Comparison of ENCODE assay signal across 29 cellular contexts in genomic region chr7:27459021-27459728, GRCh38.
A peak's percentile ranks its signal among the peaks of the same experiment; 100 is the strongest.
DNase-seq lines count a peak whose midpoint lies in the region; ATAC-seq, FAIRE-seq and TF ChIP-seq lines count a peak whose summit lies in the region.
"Had no signal": no experiment of that assay in that cellular context is flagged by ENCODE, and none has a peak within 500 bp of the region (broad histone marks: within the 10 kb centered on the region; RNA-seq: fewer than 3 reads in every experiment).

No MANE protein-coding gene starts in this region.

- FAIRE-seq in pancreas (lab: Jason Lieb, UNC), result no peak
- FAIRE-seq: H54 had no signal

- CTCF ChIA-PET in MCF 10A (lab: Yijun Ruan, JAX), result interaction anchor here (0.6 kb wide), 1 partner anchor 201 kb away, joined by 3 read pairs; no protein-coding TSS in a partner anchor
- CTCF ChIA-PET in CD8-positive, alpha-beta memory T cell (lab: Charles Lee), result no interaction called here

- BruUV-seq in MCF 10A (replicated peaks; lab: Mats Ljungman, UMichigan), result no TSS peak

- TF ChIP-seq POLR2A in breast epithelium (IDR thresholded peaks at IDR 0.05), result no peak
- no peak for TF ChIP-seq POLR2A in uterus (IDR thresholded peaks at IDR 0.05)

- peak overlapping the region in 1 of 2 donors; percentile 48 for H3K27ac ChIP-seq in breast epithelium
- H3K27ac ChIP-seq in uterus, result peak overlapping the region; percentile 14 to 48
- no peak overlapping the region for H3K27ac ChIP-seq in CD8-positive, alpha-beta memory T cell (ENCODE audit: low read depth, low read length)
- H3K27ac ChIP-seq in pancreas, result no peak overlapping the region
- H3K27ac ChIP-seq: body of pancreas, hepatocyte, neural progenitor cell, psoas muscle, spleen, tibial artery had no signal

- H3K27ac Mint-ChIP-seq in MCF 10A (ENCODE audit: low read depth, unreplicated experiment), result no peak overlapping the region
- no peak overlapping the region for H3K27ac Mint-ChIP-seq in CD8-positive, alpha-beta memory T cell
- H3K27ac Mint-ChIP-seq: activated B cell treated with CpG ODN at 0.5 μM for 24 hours; activated naive CD8-positive, alpha-beta T cell treated with anti-CD3 and anti-CD28 coated beads, Interleukin-2, amount 10 ng/mL, durations not matched to agents 7 days and 5 days; activated T-helper 17 cell treated with anti-CD3 and anti-CD28 coated beads, Interleukin-2, amount 50 U/mL, for 72 hours; effector memory CD8-positive, alpha-beta T cell; neural progenitor cell had no signal

- ATAC-seq in pancreas, result no peak
- no peak for ATAC-seq in HG02763 (IDR thresholded peaks at IDR 0.05; ENCODE audit: unreplicated experiment)
- ATAC-seq: activated T-helper 17 cell treated with anti-CD3 and anti-CD28 coated beads, Interleukin-2, amount 50 U/mL, for 72 hours; body of pancreas; effector memory CD8-positive, alpha-beta T cell had no signal

- DNase-seq in MCF 10A (ENCODE audit: unreplicated experiment) (peak; percentile 14), breast epithelium (ENCODE audit: low spot score in 2 of 2) (no peak), epidermal melanocyte (ENCODE audit: insufficient read length, low spot score) (peak; percentile 42), hepatic stellate cell (ENCODE audit: low spot score) (peak; percentile 28), uterus (peak in 1 of 2 donors; percentile 51), pancreas (no peak)
- no peak for DNase-seq in CD8-positive, alpha-beta memory T cell
- DNase-seq: activated B cell treated with CpG ODN at 0.5 μM for 24 hours; activated CD4-positive, alpha-beta T cell treated with anti-CD3 and anti-CD28 coated beads, Interleukin-2, amount 50 U/mL, for 4 hours; activated CD8-positive, alpha-beta memory T cell treated with anti-CD3 and anti-CD28 coated beads, Interleukin-2, amount 50 U/mL, for 4 hours; activated naive CD8-positive, alpha-beta T cell treated with anti-CD3 and anti-CD28 coated beads, Interleukin-2, amount 10 ng/mL, durations not matched to agents 7 days and 5 days; BE2C; COR-L47; effector memory CD8-positive, alpha-beta T cell; esophagus squamous epithelium; MM.1S; NCI-H1436; NCI-H69; psoas muscle; spleen; stimulated activated CD4-positive, alpha-beta T cell treated with anti-CD3 and anti-CD28 coated beads, Interleukin-4, amount 100 ng/mL, for 1 hour; stimulated activated naive CD4-positive, alpha-beta T cell treated with Interleukin-2 at 50 U/mL for 16 hours; tibial artery had no signal

- POLR2A ChIA-PET in MCF 10A (lab: Yijun Ruan, JAX), result interaction anchor here (0.7 kb wide), 1 partner anchor 54 kb away, joined by 3 read pairs; no protein-coding TSS in a partner anchor
- POLR2A ChIA-PET in CD8-positive, alpha-beta memory T cell (lab: Charles Lee), result no interaction called here

- H3K4me3 Mint-ChIP-seq in MCF 10A (ENCODE audit: unreplicated experiment), result no peak overlapping the region
- H3K4me3 Mint-ChIP-seq in CD8-positive, alpha-beta memory T cell, result no peak overlapping the region
- H3K4me3 Mint-ChIP-seq: activated B cell treated with CpG ODN at 0.5 μM for 24 hours; activated naive CD8-positive, alpha-beta T cell treated with anti-CD3 and anti-CD28 coated beads, Interleukin-2, amount 10 ng/mL, durations not matched to agents 7 days and 5 days; activated T-helper 17 cell treated with anti-CD3 and anti-CD28 coated beads, Interleukin-2, amount 50 U/mL, for 72 hours; effector memory CD8-positive, alpha-beta T cell; neural progenitor cell had no signal

- H3K36me3 Mint-ChIP-seq in MCF 10A (ENCODE audit: insufficient read depth, unreplicated experiment), result no peaks in the 10 kb centered on the region
- H3K36me3 Mint-ChIP-seq in CD8-positive, alpha-beta memory T cell, result no peaks in the 10 kb centered on the region
- H3K36me3 Mint-ChIP-seq: activated naive CD8-positive, alpha-beta T cell treated with anti-CD3 and anti-CD28 coated beads, Interleukin-2, amount 10 ng/mL, durations not matched to agents 7 days and 5 days; neural progenitor cell had no signal

- TF ChIP-seq CTCF in MCF 10A (IDR thresholded peaks at IDR 0.05; ENCODE audit: unreplicated experiment) (no peak), breast epithelium (IDR thresholded peaks at IDR 0.05) (no peak), uterus (IDR thresholded peaks at IDR 0.05) (no peak), pancreas (IDR thresholded peaks at IDR 0.05) (no peak)

- 59 to 78% methylated on average over 4 of the region's 4 CpGs for WGBS in pancreas, 2 donors

- H3K9me3 Mint-ChIP-seq in MCF 10A (ENCODE audit: unreplicated experiment), result no peaks in the 10 kb centered on the region
- no peaks in the 10 kb centered on the region for H3K9me3 Mint-ChIP-seq in CD8-positive, alpha-beta memory T cell
- H3K9me3 Mint-ChIP-seq: activated B cell treated with CpG ODN at 0.5 μM for 24 hours; activated naive CD8-positive, alpha-beta T cell treated with anti-CD3 and anti-CD28 coated beads, Interleukin-2, amount 10 ng/mL, durations not matched to agents 7 days and 5 days; activated T-helper 17 cell treated with anti-CD3 and anti-CD28 coated beads, Interleukin-2, amount 50 U/mL, for 72 hours; effector memory CD8-positive, alpha-beta T cell; neural progenitor cell had no signal

- intact Hi-C loops in MCF 10A (cut with micrococcal nuclease) (no loop called here), breast epithelium (cut with DNase I; ENCODE audit: low total_unique reads) (no loop called here), uterus (cut with DNase I; ENCODE audit: low total_unique reads) (no loop called here), pancreas (cut with DNase I) (no loop called here)

- no peaks in the 10 kb centered on the region for H3K36me3 ChIP-seq in breast epithelium
- H3K36me3 ChIP-seq in uterus, result no peaks in the 10 kb centered on the region
- no peaks in the 10 kb centered on the region for H3K36me3 ChIP-seq in CD8-positive, alpha-beta memory T cell (ENCODE audit: insufficient read depth, low read length)
- no peaks in the 10 kb centered on the region for H3K36me3 ChIP-seq in pancreas
- H3K36me3 ChIP-seq: BE2C, esophagus squamous epithelium, neural progenitor cell, spleen, tibial artery had no signal

- peaks cover 11% of the 10 kb centered on the region for H3K27me3 Mint-ChIP-seq in MCF 10A (ENCODE audit: insufficient read depth, unreplicated experiment)
- H3K27me3 Mint-ChIP-seq in CD8-positive, alpha-beta memory T cell, result peaks cover 5 to 27% of the 10 kb centered on the region in 2 donors

- no peaks in the 10 kb centered on the region for H3K4me1 ChIP-seq in breast epithelium
- no peaks in the 10 kb centered on the region for H3K4me1 ChIP-seq in uterus
- H3K4me1 ChIP-seq in CD8-positive, alpha-beta memory T cell (ENCODE audit: insufficient read depth, low read length), result no peaks in the 10 kb centered on the region
- H3K4me1 ChIP-seq in pancreas, result no peaks in the 10 kb centered on the region
- H3K4me1 ChIP-seq: body of pancreas, esophagus squamous epithelium, neural progenitor cell, psoas muscle, tibial artery had no signal

- H3K27me3 ChIP-seq in breast epithelium (no peaks in the 10 kb centered on the region), uterus (no peaks in the 10 kb centered on the region), pancreas (no peaks in the 10 kb centered on the region)
- H3K27me3 ChIP-seq in CD8-positive, alpha-beta memory T cell (ENCODE audit: insufficient read depth, low read length, poor library complexity, severe bottlenecking), result peaks cover 4% of the 10 kb centered on the region
- H3K27me3 ChIP-seq: BE2C, body of pancreas, hepatocyte, neural progenitor cell, tibial artery had no signal

- no peak overlapping the region for H3K4me3 ChIP-seq in breast epithelium
- H3K4me3 ChIP-seq in uterus, result no peak overlapping the region
- H3K4me3 ChIP-seq in CD8-positive, alpha-beta memory T cell (ENCODE audit: low read length), result no peak overlapping the region
- no peak overlapping the region for H3K4me3 ChIP-seq in pancreas
- H3K4me3 ChIP-seq: body of pancreas, esophagus squamous epithelium, hepatocyte, neural progenitor cell, psoas muscle, spleen, tibial artery had no signal

- no peaks in the 10 kb centered on the region for H3K4me1 Mint-ChIP-seq in MCF 10A (ENCODE audit: insufficient read depth, unreplicated experiment)
- H3K4me1 Mint-ChIP-seq in CD8-positive, alpha-beta memory T cell, result no peaks in the 10 kb centered on the region
- H3K4me1 Mint-ChIP-seq: activated B cell treated with CpG ODN at 0.5 μM for 24 hours; activated naive CD8-positive, alpha-beta T cell treated with anti-CD3 and anti-CD28 coated beads, Interleukin-2, amount 10 ng/mL, durations not matched to agents 7 days and 5 days; activated T-helper 17 cell treated with anti-CD3 and anti-CD28 coated beads, Interleukin-2, amount 50 U/mL, for 72 hours had no signal

- no peaks in the 10 kb centered on the region for H3K9me3 ChIP-seq in breast epithelium
- no peaks in the 10 kb centered on the region for H3K9me3 ChIP-seq in uterus
- no peaks in the 10 kb centered on the region for H3K9me3 ChIP-seq in CD8-positive, alpha-beta memory T cell (ENCODE audit: low read length)
- no peaks in the 10 kb centered on the region for H3K9me3 ChIP-seq in pancreas
- H3K9me3 ChIP-seq: BE2C, body of pancreas, esophagus squamous epithelium, psoas muscle, spleen, tibial artery had no signal

Comparison
In these comparisons a context has a peak if more than half of its experiments do, and no peak if none do; other contexts are left out.
1. DNase-seq: peak in MCF 10A (single experiment), epidermal melanocyte (single experiment) and hepatic stellate cell (single experiment); none in breast epithelium (0 of 2), CD8-positive, alpha-beta memory T cell (0 of 5) and pancreas (0 of 6).
2. H3K27ac ChIP-seq: peak in uterus (2 of 2); none in CD8-positive, alpha-beta memory T cell (single experiment) and pancreas (0 of 4).